ENCODE assay signal across 2 cellular contexts in genomic region chr11:10067629-10068300, GRCh38.
A peak's percentile ranks its signal among the peaks of the same experiment; 100 is the strongest.
TF ChIP-seq lines count a peak whose summit lies in the region.

No MANE protein-coding gene starts in this region.

TF ChIP-seq in IMR-90, 13 proteins besides CTCF, POLR2A, EP300 and RAD21:
- TF ChIP-seq MAZ (IDR thresholded peaks at IDR 0.05; ENCODE audit: borderline replicate concordance, low read depth, low read length) (no peak), ELK1 (IDR thresholded peaks at IDR 0.05; ENCODE audit: borderline replicate concordance, low read depth, low read length) (no peak), SMC3 (IDR thresholded peaks at IDR 0.05; ENCODE audit: low read depth, low read length) (no peak), CHD1 (IDR thresholded peaks at IDR 0.05; ENCODE audit: low read depth, low read length) (no peak), MAFK (IDR thresholded peaks at IDR 0.05; ENCODE audit: low read depth, low read length) (no peak), RFX5 (IDR thresholded peaks at IDR 0.05; ENCODE audit: low read depth, low read length) (no peak), FOS (IDR thresholded peaks at IDR 0.05; ENCODE audit: low read depth, low read length) (no peak), RCOR1 (IDR thresholded peaks at IDR 0.05; ENCODE audit: insufficient replicate concordance, low read length) (no peak), MXI1 (IDR thresholded peaks at IDR 0.05; ENCODE audit: borderline replicate concordance, low read depth, low read length) (no peak), USF2 (IDR thresholded peaks at IDR 0.05; ENCODE audit: low read depth, low read length) (no peak), NFE2L2 (IDR thresholded peaks at IDR 0.05; ENCODE audit: low read depth, low read length) (no peak), CEBPB (IDR thresholded peaks at IDR 0.05; ENCODE audit: low read depth, low read length) (no peak), BHLHE40 (IDR thresholded peaks at IDR 0.05; ENCODE audit: low read depth, low read length) (no peak)

TF ChIP-seq in H1, 55 proteins besides CTCF, POLR2A, EP300 and RAD21:
- TF ChIP-seq CEBPB (IDR thresholded peaks at IDR 0.05; ENCODE audit: low read depth, low read length) = peak; percentile 40; the same call in 1 of the 2 replicates
- TF ChIP-seq KDM1A (IDR thresholded peaks at IDR 0.05; ENCODE audit: borderline replicate concordance, low read length) = 0 out of 2 replicates have a peak, but pooled peaks have one; percentile 32
- no peak for TF ChIP-seq ZNF274 (IDR thresholded peaks at IDR 0.05; ENCODE audit: borderline replicate concordance, extremely low read depth, low read length)
- no peak for TF ChIP-seq KDM5A (IDR thresholded peaks at IDR 0.05; ENCODE audit: low read length)
- TF ChIP-seq TBP (IDR thresholded peaks at IDR 0.05; ENCODE audit: low read depth, low read length) = no peak
- TF ChIP-seq SAP30 (IDR thresholded peaks at IDR 0.05; ENCODE audit: insufficient read depth, insufficient replicate concordance, low read length) = no peak
- TF ChIP-seq RNF2 (IDR thresholded peaks at IDR 0.05; ENCODE audit: borderline replicate concordance, low read depth, low read length, missing control alignments, poor library complexity, severe bottlenecking) = no peak
- no peak for TF ChIP-seq MAX (IDR thresholded peaks at IDR 0.05)
- no peak for TF ChIP-seq TAF1 (IDR thresholded peaks at IDR 0.05; ENCODE audit: low read depth, low read length)
